In genomic region chr6:43204271-43205105, GRCh38 we compare ENCODE assay signal across 22 cellular contexts. TPM values are rescaled to one million over a fixed set of nuclear protein-coding genes. Genes with fewer than 3 reads are reported as not detected.
"Had no signal": no experiment of that assay in that cellular context is flagged by ENCODE, and none has a peak within 500 bp of the region (broad histone marks: within the 10 kb centered on the region; RNA-seq: fewer than 3 reads in every experiment).

No MANE protein-coding gene starts in this region.

- H3K4me3 Mint-ChIP-seq: activated CD4-positive, alpha-beta memory T cell treated with anti-CD3 and anti-CD28 coated beads for 36 hours; activated naive CD8-positive, alpha-beta T cell treated with anti-CD3 and anti-CD28 coated beads, Interleukin-2, amount 50 U/mL, for 24 hours; central memory CD8-positive, alpha-beta T cell; mesothelial cell of epicardium; natural killer cell treated with Interleukin-12 subunit alpha and Interleukin-12 subunit beta and Interleukin-15 and Interleukin-18, amount 100 ng/mL, for 72 hours; T-helper 1 cell treated with Interleukin-12 subunit alpha and Interleukin-12 subunit beta and Interleukin-4 antibody, amounts not matched to agents 30 μg/mL and 1 μg/mL, for 36 hours had no signal

- H3K27me3 Mint-ChIP-seq: activated CD4-positive, alpha-beta memory T cell treated with anti-CD3 and anti-CD28 coated beads for 36 hours; activated naive CD8-positive, alpha-beta T cell treated with anti-CD3 and anti-CD28 coated beads, Interleukin-2, amount 50 U/mL, for 24 hours; central memory CD8-positive, alpha-beta T cell; natural killer cell treated with Interleukin-12 subunit alpha and Interleukin-12 subunit beta and Interleukin-15 and Interleukin-18, amount 100 ng/mL, for 72 hours had no signal

- H3K4me3 ChIP-seq: coronary artery, right atrium auricular region, skin epidermis, thoracic aorta had no signal

- H3K27me3 ChIP-seq: brain microvascular endothelial cell, right atrium auricular region had no signal

- DNase-seq: activated CD4-positive, alpha-beta memory T cell treated with anti-CD3 and anti-CD28 coated beads for 36 hours; activated naive CD8-positive, alpha-beta T cell treated with anti-CD3 and anti-CD28 coated beads, Interleukin-2, amount 50 U/mL, for 24 hours; activated T-cell treated with anti-CD3 and anti-CD28 coated beads, Interleukin-2, amount 50 U/mL, for 1 hour; brain microvascular endothelial cell; hypothalamus; nucleus accumbens; stimulated activated CD4-positive, alpha-beta T cell treated with anti-CD3 and anti-CD28 coated beads, Interleukin-15, amount 100 ng/mL, for 24 hours; stimulated activated CD4-positive, alpha-beta T cell treated with anti-CD3 and anti-CD28 coated beads, Interleukin-4, amount 100 ng/mL, for 1 hour; WERI-Rb-1 had no signal

- H3K4me1 Mint-ChIP-seq: activated naive CD8-positive, alpha-beta T cell treated with anti-CD3 and anti-CD28 coated beads, Interleukin-2, amount 50 U/mL, for 24 hours; central memory CD8-positive, alpha-beta T cell; mesothelial cell of epicardium had no signal

- H3K27ac Mint-ChIP-seq: activated CD4-positive, alpha-beta memory T cell treated with anti-CD3 and anti-CD28 coated beads for 36 hours; activated naive CD8-positive, alpha-beta T cell treated with anti-CD3 and anti-CD28 coated beads, Interleukin-2, amount 50 U/mL, for 24 hours; mesothelial cell of epicardium; natural killer cell treated with Interleukin-12 subunit alpha and Interleukin-12 subunit beta and Interleukin-15 and Interleukin-18, amount 100 ng/mL, for 72 hours; T-helper 1 cell treated with Interleukin-12 subunit alpha and Interleukin-12 subunit beta and Interleukin-4 antibody, amounts not matched to agents 30 μg/mL and 1 μg/mL, for 36 hours had no signal

- H3K9me3 Mint-ChIP-seq: activated CD4-positive, alpha-beta memory T cell treated with anti-CD3 and anti-CD28 coated beads for 36 hours; activated naive CD8-positive, alpha-beta T cell treated with anti-CD3 and anti-CD28 coated beads, Interleukin-2, amount 50 U/mL, for 24 hours; central memory CD8-positive, alpha-beta T cell; mesothelial cell of epicardium; natural killer cell treated with Interleukin-12 subunit alpha and Interleukin-12 subunit beta and Interleukin-15 and Interleukin-18, amount 100 ng/mL, for 72 hours; T-helper 1 cell treated with Interleukin-12 subunit alpha and Interleukin-12 subunit beta and Interleukin-4 antibody, amounts not matched to agents 30 μg/mL and 1 μg/mL, for 36 hours had no signal

- FAIRE-seq: endometrium, frontal cortex, keratinocyte had no signal

- ATAC-seq: activated naive CD8-positive, alpha-beta T cell treated with anti-CD3 and anti-CD28 coated beads, Interleukin-2, amount 50 U/mL, for 24 hours; natural killer cell treated with Interleukin-12 subunit alpha and Interleukin-12 subunit beta and Interleukin-15 and Interleukin-18, amount 100 ng/mL, for 72 hours had no signal

- H3K9me3 ChIP-seq: right atrium auricular region, thoracic aorta had no signal

- H3K4me1 ChIP-seq: right atrium auricular region had no signal

- H3K27ac ChIP-seq: brain microvascular endothelial cell, coronary artery, right atrium auricular region, skin epidermis, thoracic aorta, WERI-Rb-1 had no signal

RNA-seq across cellular contexts. Expression of gene TTBK1, which starts 38.8 kb away (rescaled TPM):
- total RNA-seq: thoracic aorta, ureter had no signal
- polyA plus RNA-seq: aorta, keratinocyte had no signal
